20 cellular contexts compared by ENCODE assay signal in genomic region chr5:14195588-14195987, GRCh38. TPM values are rescaled to one million over a fixed set of nuclear protein-coding genes. Genes with fewer than 3 reads are reported as not detected.
DNase-seq lines count a peak whose midpoint lies in the region; ATAC-seq and TF ChIP-seq lines count a peak whose summit lies in the region.
"Had no signal": no experiment of that assay in that cellular context is flagged by ENCODE, and none has a peak within 500 bp of the region (broad histone marks: within the 10 kb centered on the region; RNA-seq: fewer than 3 reads in every experiment).

No MANE protein-coding gene starts in this region.

- 96% methylated on average over 5 of the region's 5 CpGs for WGBS in sigmoid colon, 2 donors

- no peaks in the 10 kb centered on the region for H3K9me3 Mint-ChIP-seq in GM23338
- H3K9me3 Mint-ChIP-seq in endothelial cell (ENCODE audit: unreplicated experiment) = no peaks in the 10 kb centered on the region
- H3K9me3 Mint-ChIP-seq in progenitor cell of endocrine pancreas (ENCODE audit: low read depth) = no peaks in the 10 kb centered on the region
- H3K9me3 Mint-ChIP-seq: CD4-positive, alpha-beta T cell had no signal

- no peaks in the 10 kb centered on the region for H3F3A ChIP-seq in GM23338 (replicated peaks; ENCODE audit: low read depth)

- ATAC-seq in GM23338 = no peak

- no peak for DNase-seq in GM23338 (ENCODE audit: low spot score)
- DNase-seq in SK-N-DZ (ENCODE audit: low spot score) = peak; percentile 67
- DNase-seq in endothelial cell (ENCODE audit: low spot score) = no peak
- DNase-seq in sigmoid colon = no peak
- no peak for DNase-seq in activated naive CD4-positive, alpha-beta T cell treated with anti-CD3 and anti-CD28 coated beads, Interleukin-2, amount 50 U/mL, for 16 hours
- DNase-seq in NCI-H128 (lab: John Stamatoyannopoulos, UW; ENCODE audit: unreplicated experiment) = no peak
- DNase-seq in progenitor cell of endocrine pancreas (ENCODE audit: low spot score, unreplicated experiment) = no peak
- DNase-seq: AML-193; CD4-positive, alpha-beta T cell; HCEC 1CT; NCI-H1048; NCI-H1417 treated with DMSO at 0.1 percent for 48 hours; NCI-H1694 treated with DMSO at 0.1 percent for 48 hours; NCI-H2081; NCI-H2227 treated with DMSO at 0.1 percent for 48 hours; NCI-H526 treated with DMSO at 0.1 percent for 48 hours; Peyer's patch; SHP77 treated with DMSO at 0.1 percent for 48 hours had no signal

- peaks cover 35% of the 10 kb centered on the region for H3K4me1 ChIP-seq in GM23338 (ENCODE audit: insufficient read depth)
- H3K4me1 ChIP-seq in sigmoid colon = peaks cover 0 to 94% (median 79%) of the 10 kb centered on the region in 4 donors

- H3K27ac ChIP-seq in GM23338 (ENCODE audit: low read depth) (0 out of 2 replicates have a peak overlapping the region, but pooled peaks have one; percentile 28), sigmoid colon (peak overlapping the region in 3 of 4 donors; percentile 6 to 94 (median 62))
- H3K27ac ChIP-seq: BLaER1 treated with 17β-estradiol and CSF1 and Interleukin-3, amounts not matched to agents 10 nM and 100 nM; Peyer's patch; SK-N-MC had no signal

- no peaks in the 10 kb centered on the region for H3K27me3 Mint-ChIP-seq in GM23338 (ENCODE audit: insufficient read depth, low read depth, poor library complexity)
- H3K27me3 Mint-ChIP-seq in endothelial cell (ENCODE audit: unreplicated experiment) = peaks cover 6% of the 10 kb centered on the region
- no peaks in the 10 kb centered on the region for H3K27me3 Mint-ChIP-seq in progenitor cell of endocrine pancreas

- no peaks in the 10 kb centered on the region for H3K9me3 ChIP-seq in sigmoid colon
- H3K9me3 ChIP-seq: Peyer's patch had no signal

- H3K9me2 ChIP-seq in GM23338 (ENCODE audit: insufficient read depth) = no peaks in the 10 kb centered on the region

- no peak for TF ChIP-seq EP300 in sigmoid colon (IDR thresholded peaks at IDR 0.05)

- peaks cover 28% of the 10 kb centered on the region for H4K20me1 ChIP-seq in GM23338 (replicated peaks; ENCODE audit: insufficient read depth)

- H3K79me2 ChIP-seq in GM23338 (replicated peaks; ENCODE audit: insufficient read depth) = peaks cover 100% of the 10 kb centered on the region

- H3K27me3 ChIP-seq in GM23338 (ENCODE audit: insufficient read depth) (no peaks in the 10 kb centered on the region), sigmoid colon (no peaks in the 10 kb centered on the region)
- H3K27me3 ChIP-seq: BLaER1 treated with 17β-estradiol and CSF1 and Interleukin-3, amounts not matched to agents 10 nM and 100 nM; Peyer's patch had no signal

- H3K36me3 Mint-ChIP-seq in GM23338 (ENCODE audit: low read depth) (no peaks in the 10 kb centered on the region), endothelial cell (ENCODE audit: low read depth, unreplicated experiment) (no peaks in the 10 kb centered on the region), progenitor cell of endocrine pancreas (ENCODE audit: insufficient read depth) (no peaks in the 10 kb centered on the region)

- H3K27ac Mint-ChIP-seq in GM23338 (peak overlapping the region; percentile 6; the same call in 1 of the 2 replicates), endothelial cell (ENCODE audit: unreplicated experiment) (peak overlapping the region; percentile 19), progenitor cell of endocrine pancreas (no peak overlapping the region)
- H3K27ac Mint-ChIP-seq: CD4-positive, alpha-beta T cell had no signal

- no peak overlapping the region for H2AFZ ChIP-seq in GM23338

- H3K4me1 Mint-ChIP-seq in GM23338 (peaks cover 41% of the 10 kb centered on the region), endothelial cell (ENCODE audit: unreplicated experiment) (peaks cover 28% of the 10 kb centered on the region), progenitor cell of endocrine pancreas (ENCODE audit: low read depth) (peaks cover 17% of the 10 kb centered on the region)

- H3K4me3 ChIP-seq in GM23338 (no peak overlapping the region), sigmoid colon (no peak overlapping the region)
- H3K4me3 ChIP-seq: BLaER1 treated with 17β-estradiol and CSF1 and Interleukin-3, amounts not matched to agents 10 nM and 100 nM; Peyer's patch; SK-N-MC had no signal

- no peaks in the 10 kb centered on the region for H3K36me3 ChIP-seq in GM23338 (ENCODE audit: insufficient read depth)
- H3K36me3 ChIP-seq in sigmoid colon = no peaks in the 10 kb centered on the region
- H3K36me3 ChIP-seq: Peyer's patch had no signal

- H3K4me2 ChIP-seq in GM23338 = no peak overlapping the region
- H3K4me2 ChIP-seq: BLaER1 treated with 17β-estradiol and CSF1 and Interleukin-3, amounts not matched to agents 10 nM and 100 nM had no signal

- TF ChIP-seq CTCF in GM23338 (conservative IDR thresholded peaks at IDR 0.05; ENCODE audit: low read depth in 2 of 2) (no peak), endothelial cell (IDR thresholded peaks at IDR 0.05; ENCODE audit: unreplicated experiment) (no peak), sigmoid colon (IDR thresholded peaks at IDR 0.05) (no peak), progenitor cell of endocrine pancreas (IDR thresholded peaks at IDR 0.05; ENCODE audit: unreplicated experiment) (no peak)

- H3K4me3 Mint-ChIP-seq in GM23338 (no peak overlapping the region), endothelial cell (ENCODE audit: unreplicated experiment) (no peak overlapping the region), progenitor cell of endocrine pancreas (ENCODE audit: low read depth) (no peak overlapping the region)
- H3K4me3 Mint-ChIP-seq: CD4-positive, alpha-beta T cell had no signal

- intact Hi-C loops in sigmoid colon (cut with DNase I) = no loop called here

- TF ChIP-seq POLR2A in sigmoid colon (IDR thresholded peaks at IDR 0.05) = no peak

TF ChIP-seq in GM23338, 12 proteins besides CTCF, POLR2A, EP300 and RAD21 (continues in another document):
- TF ChIP-seq EZH2 (IDR thresholded peaks at IDR 0.05; ENCODE audit: low read depth, unreplicated experiment) (no peak), STAT1 (IDR thresholded peaks at IDR 0.05; ENCODE audit: unreplicated experiment) (no peak)
- TF ChIP-seq, protein P1, sequence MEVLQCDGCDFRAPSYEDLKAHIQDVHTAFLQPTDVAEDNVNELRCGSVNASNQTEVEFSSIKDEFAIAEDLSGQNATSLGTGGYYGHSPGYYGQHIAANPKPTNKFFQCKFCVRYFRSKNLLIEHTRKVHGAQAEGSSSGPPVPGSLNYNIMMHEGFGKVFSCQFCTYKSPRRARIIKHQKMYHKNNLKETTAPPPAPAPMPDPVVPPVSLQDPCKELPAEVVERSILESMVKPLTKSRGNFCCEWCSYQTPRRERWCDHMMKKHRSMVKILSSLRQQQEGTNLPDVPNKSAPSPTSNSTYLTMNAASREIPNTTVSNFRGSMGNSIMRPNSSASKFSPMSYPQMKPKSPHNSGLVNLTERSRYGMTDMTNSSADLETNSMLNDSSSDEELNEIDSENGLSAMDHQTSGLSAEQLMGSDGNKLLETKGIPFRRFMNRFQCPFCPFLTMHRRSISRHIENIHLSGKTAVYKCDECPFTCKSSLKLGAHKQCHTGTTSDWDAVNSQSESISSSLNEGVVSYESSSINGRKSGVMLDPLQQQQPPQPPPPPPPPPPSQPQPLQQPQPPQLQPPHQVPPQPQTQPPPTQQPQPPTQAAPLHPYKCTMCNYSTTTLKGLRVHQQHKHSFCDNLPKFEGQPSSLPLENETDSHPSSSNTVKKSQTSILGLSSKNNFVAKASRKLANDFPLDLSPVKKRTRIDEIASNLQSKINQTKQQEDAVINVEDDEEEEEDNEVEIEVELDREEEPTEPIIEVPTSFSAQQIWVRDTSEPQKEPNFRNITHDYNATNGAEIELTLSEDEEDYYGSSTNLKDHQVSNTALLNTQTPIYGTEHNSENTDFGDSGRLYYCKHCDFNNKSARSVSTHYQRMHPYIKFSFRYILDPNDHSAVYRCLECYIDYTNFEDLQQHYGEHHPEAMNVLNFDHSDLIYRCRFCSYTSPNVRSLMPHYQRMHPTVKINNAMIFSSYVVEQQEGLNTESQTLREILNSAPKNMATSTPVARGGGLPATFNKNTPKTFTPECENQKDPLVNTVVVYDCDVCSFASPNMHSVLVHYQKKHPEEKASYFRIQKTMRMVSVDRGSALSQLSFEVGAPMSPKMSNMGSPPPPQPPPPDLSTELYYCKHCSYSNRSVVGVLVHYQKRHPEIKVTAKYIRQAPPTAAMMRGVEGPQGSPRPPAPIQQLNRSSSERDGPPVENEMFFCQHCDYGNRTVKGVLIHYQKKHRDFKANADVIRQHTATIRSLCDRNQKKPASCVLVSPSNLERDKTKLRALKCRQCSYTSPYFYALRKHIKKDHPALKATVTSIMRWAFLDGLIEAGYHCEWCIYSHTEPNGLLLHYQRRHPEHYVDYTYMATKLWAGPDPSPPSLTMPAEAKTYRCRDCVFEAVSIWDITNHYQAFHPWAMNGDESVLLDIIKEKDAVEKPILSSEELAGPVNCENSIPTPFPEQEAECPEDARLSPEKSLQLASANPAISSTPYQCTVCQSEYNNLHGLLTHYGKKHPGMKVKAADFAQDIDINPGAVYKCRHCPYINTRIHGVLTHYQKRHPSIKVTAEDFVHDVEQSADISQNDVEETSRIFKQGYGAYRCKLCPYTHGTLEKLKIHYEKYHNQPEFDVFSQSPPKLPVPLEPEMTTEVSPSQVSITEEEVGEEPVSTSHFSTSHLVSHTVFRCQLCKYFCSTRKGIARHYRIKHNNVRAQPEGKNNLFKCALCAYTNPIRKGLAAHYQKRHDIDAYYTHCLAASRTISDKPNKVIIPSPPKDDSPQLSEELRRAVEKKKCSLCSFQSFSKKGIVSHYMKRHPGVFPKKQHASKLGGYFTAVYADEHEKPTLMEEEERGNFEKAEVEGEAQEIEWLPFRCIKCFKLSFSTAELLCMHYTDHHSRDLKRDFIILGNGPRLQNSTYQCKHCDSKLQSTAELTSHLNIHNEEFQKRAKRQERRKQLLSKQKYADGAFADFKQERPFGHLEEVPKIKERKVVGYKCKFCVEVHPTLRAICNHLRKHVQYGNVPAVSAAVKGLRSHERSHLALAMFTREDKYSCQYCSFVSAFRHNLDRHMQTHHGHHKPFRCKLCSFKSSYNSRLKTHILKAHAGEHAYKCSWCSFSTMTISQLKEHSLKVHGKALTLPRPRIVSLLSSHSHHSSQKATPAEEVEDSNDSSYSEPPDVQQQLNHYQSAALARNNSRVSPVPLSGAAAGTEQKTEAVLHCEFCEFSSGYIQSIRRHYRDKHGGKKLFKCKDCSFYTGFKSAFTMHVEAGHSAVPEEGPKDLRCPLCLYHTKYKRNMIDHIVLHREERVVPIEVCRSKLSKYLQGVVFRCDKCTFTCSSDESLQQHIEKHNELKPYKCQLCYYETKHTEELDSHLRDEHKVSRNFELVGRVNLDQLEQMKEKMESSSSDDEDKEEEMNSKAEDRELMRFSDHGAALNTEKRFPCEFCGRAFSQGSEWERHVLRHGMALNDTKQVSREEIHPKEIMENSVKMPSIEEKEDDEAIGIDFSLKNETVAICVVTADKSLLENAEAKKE (CRISPR knock-in tag; IDR thresholded peaks at IDR 0.05) = no peak

RNA-seq across cellular contexts. Expression of gene TRIO, which starts 52.4 kb away (rescaled TPM):
- total RNA-seq in GM23338 (2014; rRNA removed; shearing (Covaris generic)) = 83.7 and 113 TPM in 2 replicates
- 13.8 and 14.9 TPM in 2 replicates for polyA plus RNA-seq in GM23338 (2016; fragmentation: Nextera tagmentation; extraction: Ambion mirVana)
- 28.7 and 32.3 TPM in 2 replicates for polyA plus RNA-seq in SK-N-DZ (2014; cell fraction: cytosol; rRNA removed)
- 56.3 and 115 TPM in 2 replicates for polyA plus RNA-seq in SK-N-DZ (2014; cell fraction: nucleus; rRNA removed)
- total RNA-seq in endothelial cell (ENCODE audit: unreplicated experiment) = 229 TPM
- total RNA-seq in sigmoid colon = 100 to 1,000 TPM; 119 to 300 (median 181) TPM
- polyA plus RNA-seq in sigmoid colon = 10 to 100 TPM; 34.8 to 56.4 (median 53.2) TPM
- 163 and 168 TPM in 2 replicates for total RNA-seq in progenitor cell of endocrine pancreas
